In genomic region chr16:2152695-2153506, GRCh38 we compare ENCODE assay signal across 1 cellular context.
TF ChIP-seq lines count a peak whose summit lies in the region.

No MANE protein-coding gene starts in this region.

TF ChIP-seq in K562, 482 proteins besides CTCF, POLR2A, EP300 and RAD21 (continued from another document and continues in another):
- TF ChIP-seq, protein P1, sequence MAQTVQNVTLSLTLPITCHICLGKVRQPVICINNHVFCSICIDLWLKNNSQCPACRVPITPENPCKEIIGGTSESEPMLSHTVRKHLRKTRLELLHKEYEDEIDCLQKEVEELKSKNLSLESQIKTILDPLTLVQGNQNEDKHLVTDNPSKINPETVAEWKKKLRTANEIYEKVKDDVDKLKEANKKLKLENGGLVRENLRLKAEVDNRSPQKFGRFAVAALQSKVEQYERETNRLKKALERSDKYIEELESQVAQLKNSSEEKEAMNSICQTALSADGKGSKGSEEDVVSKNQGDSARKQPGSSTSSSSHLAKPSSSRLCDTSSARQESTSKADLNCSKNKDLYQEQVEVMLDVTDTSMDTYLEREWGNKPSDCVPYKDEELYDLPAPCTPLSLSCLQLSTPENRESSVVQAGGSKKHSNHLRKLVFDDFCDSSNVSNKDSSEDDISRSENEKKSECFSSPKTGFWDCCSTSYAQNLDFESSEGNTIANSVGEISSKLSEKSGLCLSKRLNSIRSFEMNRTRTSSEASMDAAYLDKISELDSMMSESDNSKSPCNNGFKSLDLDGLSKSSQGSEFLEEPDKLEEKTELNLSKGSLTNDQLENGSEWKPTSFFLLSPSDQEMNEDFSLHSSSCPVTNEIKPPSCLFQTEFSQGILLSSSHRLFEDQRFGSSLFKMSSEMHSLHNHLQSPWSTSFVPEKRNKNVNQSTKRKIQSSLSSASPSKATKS (CRISPR knock-in tag; IDR thresholded peaks at IDR 0.05): 0 out of 2 replicates have a peak, but pooled peaks have one; percentile 5
- no peak for TF ChIP-seq NFE2 (IDR thresholded peaks at IDR 0.05; ENCODE audit: low read depth)
- TF ChIP-seq HMGN3 (IDR thresholded peaks at IDR 0.05; ENCODE audit: borderline replicate concordance, extremely low read depth, insufficient read length, low read depth, low read length): peak; percentile 29
- TF ChIP-seq MTA3 (IDR thresholded peaks at IDR 0.05; ENCODE audit: borderline replicate concordance): peak; percentile 53; the same call in 1 of the 2 replicates
- TF ChIP-seq CSDE1 (IDR thresholded peaks at IDR 0.05): no peak
- peak; percentile 20; the same call in 1 of the 2 replicates for TF ChIP-seq PML (IDR thresholded peaks at IDR 0.05; ENCODE audit: low read length)
- TF ChIP-seq ZNF146 (CRISPR knock-in tag; IDR thresholded peaks at IDR 0.05; ENCODE audit: unreplicated experiment): no peak
- TF ChIP-seq ZBTB9 (CRISPR knock-in tag; IDR thresholded peaks at IDR 0.05): no peak
- TF ChIP-seq C11orf30 (IDR thresholded peaks at IDR 0.05; ENCODE audit: low read depth): no peak
- TF ChIP-seq PCBP2 (IDR thresholded peaks at IDR 0.05; ENCODE audit: low read depth, low read length, poor library complexity, severe bottlenecking): no peak
- no peak for TF ChIP-seq MAFG (tag; conservative IDR thresholded peaks at IDR 0.05)
- no peak for TF ChIP-seq ZNF830 (CRISPR knock-in tag; IDR thresholded peaks at IDR 0.05)
- TF ChIP-seq PTBP1 (IDR thresholded peaks at IDR 0.05; ENCODE audit: low read depth, low read length): 0 out of 2 replicates have a peak, but pooled peaks have one; percentile 35
- no peak for TF ChIP-seq SAFB2 (IDR thresholded peaks at IDR 0.05; ENCODE audit: borderline replicate concordance, low read depth, low read length, severe bottlenecking)
- TF ChIP-seq, protein P2, sequence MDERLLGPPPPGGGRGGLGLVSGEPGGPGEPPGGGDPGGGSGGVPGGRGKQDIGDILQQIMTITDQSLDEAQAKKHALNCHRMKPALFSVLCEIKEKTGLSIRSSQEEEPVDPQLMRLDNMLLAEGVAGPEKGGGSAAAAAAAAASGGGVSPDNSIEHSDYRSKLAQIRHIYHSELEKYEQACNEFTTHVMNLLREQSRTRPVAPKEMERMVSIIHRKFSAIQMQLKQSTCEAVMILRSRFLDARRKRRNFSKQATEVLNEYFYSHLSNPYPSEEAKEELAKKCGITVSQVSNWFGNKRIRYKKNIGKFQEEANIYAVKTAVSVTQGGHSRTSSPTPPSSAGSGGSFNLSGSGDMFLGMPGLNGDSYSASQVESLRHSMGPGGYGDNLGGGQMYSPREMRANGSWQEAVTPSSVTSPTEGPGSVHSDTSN (CRISPR knock-in tag; IDR thresholded peaks at IDR 0.05; ENCODE audit: low read depth): no peak; the same call in 1 of the 2 replicates
- TF ChIP-seq, protein P2 (tag; conservative IDR thresholded peaks at IDR 0.05; ENCODE audit: low read depth): no peak
- no peak for TF ChIP-seq EHMT2 (IDR thresholded peaks at IDR 0.05)
- peak; percentile 9 for TF ChIP-seq TAF1 (IDR thresholded peaks at IDR 0.05; ENCODE audit: control insufficient read depth, extremely low read depth, insufficient read depth, low read length, severe bottlenecking)
- TF ChIP-seq KDM2B (CRISPR knock-in tag; IDR thresholded peaks at IDR 0.05): no peak
- peak; percentile 52; the same call in 1 of the 2 replicates for TF ChIP-seq HBP1 (CRISPR knock-in tag; IDR thresholded peaks at IDR 0.05)
- no peak for TF ChIP-seq NFXL1 (CRISPR knock-in tag; IDR thresholded peaks at IDR 0.05)
- no peak for TF ChIP-seq ELK1 (CRISPR knock-in tag; IDR thresholded peaks at IDR 0.05)
- no peak for TF ChIP-seq ATF1 (CRISPR knock-in tag; IDR thresholded peaks at IDR 0.05)
- no peak for TF ChIP-seq ATF1 (tag; IDR thresholded peaks at IDR 0.05)
- TF ChIP-seq, protein P3, sequence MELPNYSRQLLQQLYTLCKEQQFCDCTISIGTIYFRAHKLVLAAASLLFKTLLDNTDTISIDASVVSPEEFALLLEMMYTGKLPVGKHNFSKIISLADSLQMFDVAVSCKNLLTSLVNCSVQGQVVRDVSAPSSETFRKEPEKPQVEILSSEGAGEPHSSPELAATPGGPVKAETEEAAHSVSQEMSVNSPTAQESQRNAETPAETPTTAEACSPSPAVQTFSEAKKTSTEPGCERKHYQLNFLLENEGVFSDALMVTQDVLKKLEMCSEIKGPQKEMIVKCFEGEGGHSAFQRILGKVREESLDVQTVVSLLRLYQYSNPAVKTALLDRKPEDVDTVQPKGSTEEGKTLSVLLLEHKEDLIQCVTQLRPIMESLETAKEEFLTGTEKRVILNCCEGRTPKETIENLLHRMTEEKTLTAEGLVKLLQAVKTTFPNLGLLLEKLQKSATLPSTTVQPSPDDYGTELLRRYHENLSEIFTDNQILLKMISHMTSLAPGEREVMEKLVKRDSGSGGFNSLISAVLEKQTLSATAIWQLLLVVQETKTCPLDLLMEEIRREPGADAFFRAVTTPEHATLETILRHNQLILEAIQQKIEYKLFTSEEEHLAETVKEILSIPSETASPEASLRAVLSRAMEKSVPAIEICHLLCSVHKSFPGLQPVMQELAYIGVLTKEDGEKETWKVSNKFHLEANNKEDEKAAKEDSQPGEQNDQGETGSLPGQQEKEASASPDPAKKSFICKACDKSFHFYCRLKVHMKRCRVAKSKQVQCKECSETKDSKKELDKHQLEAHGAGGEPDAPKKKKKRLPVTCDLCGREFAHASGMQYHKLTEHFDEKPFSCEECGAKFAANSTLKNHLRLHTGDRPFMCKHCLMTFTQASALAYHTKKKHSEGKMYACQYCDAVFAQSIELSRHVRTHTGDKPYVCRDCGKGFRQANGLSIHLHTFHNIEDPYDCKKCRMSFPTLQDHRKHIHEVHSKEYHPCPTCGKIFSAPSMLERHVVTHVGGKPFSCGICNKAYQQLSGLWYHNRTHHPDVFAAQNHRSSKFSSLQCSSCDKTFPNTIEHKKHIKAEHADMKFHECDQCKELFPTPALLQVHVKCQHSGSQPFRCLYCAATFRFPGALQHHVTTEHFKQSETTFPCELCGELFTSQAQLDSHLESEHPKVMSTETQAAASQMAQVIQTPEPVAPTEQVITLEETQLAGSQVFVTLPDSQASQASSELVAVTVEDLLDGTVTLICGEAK (IDR thresholded peaks at IDR 0.05): no peak
- TF ChIP-seq, protein P3 (CRISPR knock-in tag; IDR thresholded peaks at IDR 0.05): no peak
- no peak for TF ChIP-seq FOXA3 (CRISPR knock-in tag; conservative IDR thresholded peaks at IDR 0.05 in 1 of 2, IDR thresholded peaks at IDR 0.05 in 1 of 2)
- no peak for TF ChIP-seq ZNF408 (CRISPR knock-in tag; IDR thresholded peaks at IDR 0.05; ENCODE audit: low read depth)
- TF ChIP-seq NRF1 (conservative IDR thresholded peaks at IDR 0.05 in 1 of 2, IDR thresholded peaks at IDR 0.05 in 1 of 2): no peak
- no peak for TF ChIP-seq NR2F6 (CRISPR knock-in tag; IDR thresholded peaks at IDR 0.05)
- no peak for TF ChIP-seq THRB (CRISPR knock-in tag; conservative IDR thresholded peaks at IDR 0.05)
- TF ChIP-seq CHD2 (IDR thresholded peaks at IDR 0.05; ENCODE audit: low read depth, low read length): no peak; the same call in 1 of the 2 replicates
- no peak for TF ChIP-seq TFAM (CRISPR knock-in tag; conservative IDR thresholded peaks at IDR 0.05)
- no peak for TF ChIP-seq ARNT (IDR thresholded peaks at IDR 0.05)
- no peak for TF ChIP-seq FUS (optimal IDR thresholded peaks at IDR 0.05; ENCODE audit: low read depth, low read length)
- TF ChIP-seq SRF (CRISPR knock-in tag; IDR thresholded peaks at IDR 0.05): no peak
- no peak for TF ChIP-seq ATF2 (CRISPR knock-in tag; IDR thresholded peaks at IDR 0.05)
- TF ChIP-seq HSF4 (CRISPR knock-in tag; IDR thresholded peaks at IDR 0.05; ENCODE audit: borderline replicate concordance): no peak
- TF ChIP-seq YBX1 (IDR thresholded peaks at IDR 0.05): no peak
- no peak for TF ChIP-seq HDAC8 (tag; IDR thresholded peaks at IDR 0.05)
